Comparison of ENCODE assay signal across 1 cellular context in the genomic region with DNA sequence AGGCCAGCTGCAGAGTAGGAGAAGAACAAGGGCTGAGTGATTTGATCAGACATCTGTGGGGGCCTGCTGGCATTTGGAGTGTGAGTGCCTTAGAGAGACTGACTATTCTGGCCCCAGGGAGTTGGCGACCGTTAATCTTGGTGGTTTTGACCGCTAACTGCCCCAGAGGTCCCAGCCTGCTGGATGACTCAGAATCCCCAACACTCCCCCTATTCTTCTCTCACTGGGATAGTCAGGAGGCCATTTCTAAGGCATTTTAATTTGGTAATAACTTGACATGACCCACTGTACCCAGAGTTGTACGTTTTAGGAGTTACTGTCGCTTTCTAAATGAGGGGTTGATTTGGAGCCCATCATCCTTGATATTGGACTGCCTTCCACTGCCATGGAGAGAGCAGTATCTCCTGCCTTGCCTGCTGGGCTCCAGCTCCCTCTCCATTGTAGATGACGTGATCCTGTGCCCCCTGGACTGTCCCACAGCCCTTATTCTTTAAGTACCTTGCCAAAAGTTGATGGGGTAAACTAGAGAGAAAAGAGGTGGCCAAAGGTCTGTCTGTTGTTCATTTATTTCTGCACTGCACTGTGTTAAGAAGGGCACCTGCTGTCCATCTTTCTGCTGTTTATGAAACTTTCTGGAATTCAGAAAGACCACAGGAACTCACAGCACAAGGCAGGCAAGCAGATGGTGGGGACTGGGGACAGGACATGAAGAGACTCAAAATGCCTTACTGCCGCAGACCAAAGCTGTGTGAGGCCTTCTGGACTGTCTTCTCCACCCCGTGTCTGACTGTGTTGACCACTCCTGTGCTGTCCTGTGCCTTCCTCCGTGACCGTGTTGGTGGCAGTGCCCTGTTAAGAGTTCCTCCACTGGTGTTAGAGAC.
TF ChIP-seq lines count a peak whose summit lies in the region.

No MANE protein-coding gene starts in this region.

TF ChIP-seq in HCT116, 20 proteins besides CTCF, POLR2A, EP300 and RAD21 (continued from another document):
- no peak for TF ChIP-seq TCF7L2 (IDR thresholded peaks at IDR 0.05; ENCODE audit: borderline replicate concordance, extremely low read depth, insufficient read depth, insufficient read length)
- TF ChIP-seq FOSL1 (IDR thresholded peaks at IDR 0.05; ENCODE audit: low read depth) = peak; percentile 78
- peak; percentile 32; the same call in 1 of the 2 replicates for TF ChIP-seq EGR1 (IDR thresholded peaks at IDR 0.05; ENCODE audit: low read depth)
- TF ChIP-seq EZH2 (IDR thresholded peaks at IDR 0.05) = no peak
- no peak for TF ChIP-seq CEBPB (IDR thresholded peaks at IDR 0.05; ENCODE audit: low read depth)
- TF ChIP-seq POLR2AphosphoS5 (IDR thresholded peaks at IDR 0.05; ENCODE audit: low read depth, low read length) = peak; percentile 32; the same call in 1 of the 2 replicates
- no peak for TF ChIP-seq SRF (IDR thresholded peaks at IDR 0.05; ENCODE audit: low read depth)
- TF ChIP-seq CBX3 (IDR thresholded peaks at IDR 0.05; ENCODE audit: low read depth) = no peak
- peak; percentile 69; the same call in 1 of the 2 replicates for TF ChIP-seq SIN3A (IDR thresholded peaks at IDR 0.05; ENCODE audit: low read depth)
- TF ChIP-seq ZNF274 (IDR thresholded peaks at IDR 0.05; ENCODE audit: low read depth, low read length) = no peak
- TF ChIP-seq, protein P1, sequence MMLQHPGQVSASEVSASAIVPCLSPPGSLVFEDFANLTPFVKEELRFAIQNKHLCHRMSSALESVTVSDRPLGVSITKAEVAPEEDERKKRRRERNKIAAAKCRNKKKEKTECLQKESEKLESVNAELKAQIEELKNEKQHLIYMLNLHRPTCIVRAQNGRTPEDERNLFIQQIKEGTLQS (IDR thresholded peaks at IDR 0.05) = no peak
- no peak for TF ChIP-seq ZBTB33 (IDR thresholded peaks at IDR 0.05; ENCODE audit: extremely low read depth, insufficient replicate concordance, low read length)
- no peak for TF ChIP-seq EZH2phosphoT487 (IDR thresholded peaks at IDR 0.05; ENCODE audit: borderline replicate concordance)
- no peak for TF ChIP-seq ZFX (IDR thresholded peaks at IDR 0.05)
- TF ChIP-seq JUND (IDR thresholded peaks at IDR 0.05) = peak; percentile 82
